ENCODE assay signal across 14 cellular contexts in genomic region chr1:204560590-204560989, GRCh38. TPM values are rescaled to one million over a fixed set of nuclear protein-coding genes. Genes with fewer than 3 reads are reported as not detected.
DNase-seq lines count a peak whose midpoint lies in the region; ATAC-seq, FAIRE-seq and TF ChIP-seq lines count a peak whose summit lies in the region.
"Had no signal": no experiment of that assay in that cellular context is flagged by ENCODE, and none has a peak within 500 bp of the region (broad histone marks: within the 10 kb centered on the region; RNA-seq: fewer than 3 reads in every experiment).

No MANE protein-coding gene starts in this region.

- no peak for ATAC-seq in CD4-positive, alpha-beta T cell (ENCODE audit: poor library complexity)
- ATAC-seq in left lung = peak; percentile 81
- no peak for ATAC-seq in HG02610 (IDR thresholded peaks at IDR 0.05; ENCODE audit: unreplicated experiment)
- no peak for ATAC-seq in HG03565 (IDR thresholded peaks at IDR 0.05; ENCODE audit: unreplicated experiment)
- ATAC-seq: mucosa of descending colon; stimulated activated memory B cell treated with anti-CD40 and anti-IgM and Interleukin-4, amounts not matched to agents 10 μg/mL and 1 μg/mL and 100 μg/mL, for 72 hours had no signal

- POLR2A ChIA-PET in CD4-positive, alpha-beta T cell (lab: Charles Lee) = no interaction called here

- no peaks in the 10 kb centered on the region for H3K9me3 ChIP-seq in CD4-positive, alpha-beta T cell (ENCODE audit: control insufficient read depth, low read length)
- no peaks in the 10 kb centered on the region for H3K9me3 ChIP-seq in left lung
- H3K9me3 ChIP-seq: mucosa of descending colon had no signal

- intact Hi-C loops in CD4-positive, alpha-beta T cell (cut with DNase I, micrococcal nuclease) = loop anchor here in 1 of 2 experiments (5.0 kb wide), 1 partner anchor 38 kb away; no protein-coding TSS in a partner anchor
- intact Hi-C loops in left lung (cut with DNase I) = no loop called here

- no peak overlapping the region for H3K27ac ChIP-seq in CD4-positive, alpha-beta T cell (ENCODE audit: low read depth, low read length)
- H3K27ac ChIP-seq in left lung = no peak overlapping the region

- no peaks in the 10 kb centered on the region for H3K27me3 ChIP-seq in CD4-positive, alpha-beta T cell (ENCODE audit: control insufficient read depth, insufficient read depth, low read length)
- H3K27me3 ChIP-seq in left lung = no peaks in the 10 kb centered on the region

- H3K27ac Mint-ChIP-seq in CD4-positive, alpha-beta T cell = peak overlapping the region; percentile 46
- no peak overlapping the region for H3K27ac Mint-ChIP-seq in HFFc6
- H3K27ac Mint-ChIP-seq: stimulated activated memory B cell treated with anti-CD40 and anti-IgM and Interleukin-4, amounts not matched to agents 10 μg/mL and 1 μg/mL and 100 μg/mL, for 72 hours had no signal

- no peak for TF ChIP-seq CTCF in CD4-positive, alpha-beta T cell (IDR thresholded peaks at IDR 0.05)
- no peak for TF ChIP-seq CTCF in HFFc6 (IDR thresholded peaks at IDR 0.05)
- no peak for TF ChIP-seq CTCF in left lung (IDR thresholded peaks at IDR 0.05)
- TF ChIP-seq CTCF in D721Med (IDR thresholded peaks at IDR 0.05; ENCODE audit: insufficient read depth, missing control alignments) = no peak

- no peak for DNase-seq in CD4-positive, alpha-beta T cell
- DNase-seq in HFFc6 = peak; percentile 28
- peak; percentile 74 for DNase-seq in astrocyte of the hippocampus (ENCODE audit: low read depth, low spot score)
- no peak for DNase-seq in left lung
- DNase-seq in DMS153 (lab: John Stamatoyannopoulos, UW) = no peak
- no peak for DNase-seq in D721Med (ENCODE audit: insufficient read length, low spot score)
- DNase-seq: foreskin melanocyte; mucosa of descending colon; stimulated activated CD4-positive, alpha-beta T cell treated with anti-CD3 and anti-CD28 coated beads, Interleukin-12 subunit alpha, Interleukin-12 subunit beta, amount 100 ng/mL, for 4 hours had no signal

- H3K4me3 ChIP-seq in left lung = no peak overlapping the region
- H3K4me3 ChIP-seq: mucosa of descending colon had no signal

- CTCF ChIA-PET in CD4-positive, alpha-beta T cell (lab: Charles Lee) = interaction anchor here (0.8 kb wide), 1 partner anchor 14 kb away, joined by 3 read pairs; no protein-coding TSS in a partner anchor

- H3K27me3 Mint-ChIP-seq in CD4-positive, alpha-beta T cell = no peaks in the 10 kb centered on the region
- H3K27me3 Mint-ChIP-seq in HFFc6 (ENCODE audit: insufficient read depth) = no peaks in the 10 kb centered on the region
- H3K27me3 Mint-ChIP-seq: brain; stimulated activated memory B cell treated with anti-CD40 and anti-IgM and Interleukin-4, amounts not matched to agents 10 μg/mL and 1 μg/mL and 100 μg/mL, for 72 hours had no signal

- no peak overlapping the region for H3K4me3 Mint-ChIP-seq in CD4-positive, alpha-beta T cell
- no peak overlapping the region for H3K4me3 Mint-ChIP-seq in HFFc6
- H3K4me3 Mint-ChIP-seq: brain; stimulated activated memory B cell treated with anti-CD40 and anti-IgM and Interleukin-4, amounts not matched to agents 10 μg/mL and 1 μg/mL and 100 μg/mL, for 72 hours had no signal

- no peaks in the 10 kb centered on the region for H3K9me3 Mint-ChIP-seq in CD4-positive, alpha-beta T cell
- H3K9me3 Mint-ChIP-seq in HFFc6 = no peaks in the 10 kb centered on the region
- H3K9me3 Mint-ChIP-seq: brain; stimulated activated memory B cell treated with anti-CD40 and anti-IgM and Interleukin-4, amounts not matched to agents 10 μg/mL and 1 μg/mL and 100 μg/mL, for 72 hours had no signal

- FAIRE-seq in D721Med (lab: Jason Lieb, UNC) = no peak
- FAIRE-seq: G401.6 had no signal

- no peaks in the 10 kb centered on the region for H3K4me1 ChIP-seq in left lung

- H3K4me1 Mint-ChIP-seq in CD4-positive, alpha-beta T cell (ENCODE audit: low read depth) = peaks cover 76% of the 10 kb centered on the region
- peaks cover 33% of the 10 kb centered on the region for H3K4me1 Mint-ChIP-seq in HFFc6 (ENCODE audit: low read depth)

- peaks cover 64% of the 10 kb centered on the region for H3K36me3 Mint-ChIP-seq in CD4-positive, alpha-beta T cell (ENCODE audit: low read depth)
- no peaks in the 10 kb centered on the region; the same call in 1 of the 2 replicates for H3K36me3 Mint-ChIP-seq in HFFc6 (ENCODE audit: low read depth)
- H3K36me3 Mint-ChIP-seq: brain had no signal

- peaks cover 0 to 47% of the 10 kb centered on the region in 2 donors for H3K36me3 ChIP-seq in left lung

RNA-seq across cellular contexts. Expression of gene MDM4, which starts 44.4 kb away (rescaled TPM):
- 100 to 1,000 TPM; 260 to 266 TPM for total RNA-seq in CD4-positive, alpha-beta T cell
- total RNA-seq in HFFc6 (2021; fragmentation: NEBNext Ultra II Directional; extraction: Animal tissue kit (Norgen Biotek cat#: 25700)) = 10 to 100 TPM; 21.9 to 28.1 (median 22.7) TPM
- total RNA-seq in left lung = 10 to 100 TPM; 46.7 to 82.1 TPM

Comparison
In these comparisons a context has a peak if more than half of its experiments do, and no peak if none do; other contexts are left out.
1. DNase-seq: peak in HFFc6 (single experiment) and astrocyte of the hippocampus (single experiment); none in CD4-positive, alpha-beta T cell (0 of 10), left lung (0 of 2), DMS153 (single experiment) and D721Med (single experiment).